1 cellular context compared by ENCODE assay signal in the genomic region with DNA sequence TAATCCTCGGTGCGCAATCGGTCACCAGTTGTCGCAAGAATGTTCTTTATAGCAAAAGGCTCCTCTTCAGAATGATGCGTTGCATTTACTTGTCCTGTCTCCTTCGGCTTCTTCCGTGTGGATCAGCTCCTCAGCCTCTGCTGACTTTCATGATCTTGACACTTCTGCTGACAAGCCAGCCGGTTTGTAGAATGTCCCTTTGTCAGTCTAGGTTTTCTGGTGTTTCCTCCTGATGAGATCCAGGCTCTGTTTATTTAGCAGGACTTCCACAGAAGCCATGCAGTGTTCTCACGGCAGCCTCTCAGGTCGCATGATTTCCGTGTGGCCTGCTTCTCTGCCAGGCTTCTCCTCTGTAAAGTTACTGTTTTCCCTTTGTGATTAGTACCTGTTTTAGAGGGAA.
TF ChIP-seq lines count a peak whose summit lies in the region.

No MANE protein-coding gene starts in this region.

TF ChIP-seq in HepG2, 621 proteins besides CTCF, POLR2A, EP300 and RAD21 (continued from another document):
- TF ChIP-seq, protein P1, sequence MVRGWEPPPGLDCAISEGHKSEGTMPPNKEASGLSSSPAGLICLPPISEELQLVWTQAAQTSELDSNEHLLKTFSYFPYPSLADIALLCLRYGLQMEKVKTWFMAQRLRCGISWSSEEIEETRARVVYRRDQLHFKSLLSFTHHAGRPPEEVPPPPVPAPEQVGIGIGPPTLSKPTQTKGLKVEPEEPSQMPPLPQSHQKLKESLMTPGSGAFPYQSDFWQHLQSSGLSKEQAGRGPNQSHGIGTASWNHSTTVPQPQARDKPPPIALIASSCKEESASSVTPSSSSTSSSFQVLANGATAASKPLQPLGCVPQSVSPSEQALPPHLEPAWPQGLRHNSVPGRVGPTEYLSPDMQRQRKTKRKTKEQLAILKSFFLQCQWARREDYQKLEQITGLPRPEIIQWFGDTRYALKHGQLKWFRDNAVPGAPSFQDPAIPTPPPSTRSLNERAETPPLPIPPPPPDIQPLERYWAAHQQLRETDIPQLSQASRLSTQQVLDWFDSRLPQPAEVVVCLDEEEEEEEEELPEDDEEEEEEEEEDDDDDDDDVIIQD (CRISPR knock-in tag; IDR thresholded peaks at IDR 0.05; ENCODE audit: low read depth): peak; percentile 35; the same call in 1 of the 2 replicates
- TF ChIP-seq ZNF10 (CRISPR knock-in tag; IDR thresholded peaks at IDR 0.05; ENCODE audit: borderline replicate concordance, low read depth) (no peak), XRCC5 (optimal IDR thresholded peaks at IDR 0.05; ENCODE audit: low read length) (peak; percentile 27), ZNF331 (CRISPR knock-in tag; IDR thresholded peaks at IDR 0.05) (0 out of 2 replicates have a peak, but pooled peaks have one; percentile 18)
- TF ChIP-seq, protein P2, sequence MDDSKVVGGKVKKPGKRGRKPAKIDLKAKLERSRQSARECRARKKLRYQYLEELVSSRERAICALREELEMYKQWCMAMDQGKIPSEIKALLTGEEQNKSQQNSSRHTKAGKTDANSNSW (CRISPR knock-in tag; IDR thresholded peaks at IDR 0.05; ENCODE audit: borderline replicate concordance): no peak
- TF ChIP-seq, protein P3, sequence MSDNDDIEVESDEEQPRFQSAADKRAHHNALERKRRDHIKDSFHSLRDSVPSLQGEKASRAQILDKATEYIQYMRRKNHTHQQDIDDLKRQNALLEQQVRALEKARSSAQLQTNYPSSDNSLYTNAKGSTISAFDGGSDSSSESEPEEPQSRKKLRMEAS (IDR thresholded peaks at IDR 0.05): peak; percentile 13; the same call in 1 of the 2 replicates
- TF ChIP-seq, protein P4, sequence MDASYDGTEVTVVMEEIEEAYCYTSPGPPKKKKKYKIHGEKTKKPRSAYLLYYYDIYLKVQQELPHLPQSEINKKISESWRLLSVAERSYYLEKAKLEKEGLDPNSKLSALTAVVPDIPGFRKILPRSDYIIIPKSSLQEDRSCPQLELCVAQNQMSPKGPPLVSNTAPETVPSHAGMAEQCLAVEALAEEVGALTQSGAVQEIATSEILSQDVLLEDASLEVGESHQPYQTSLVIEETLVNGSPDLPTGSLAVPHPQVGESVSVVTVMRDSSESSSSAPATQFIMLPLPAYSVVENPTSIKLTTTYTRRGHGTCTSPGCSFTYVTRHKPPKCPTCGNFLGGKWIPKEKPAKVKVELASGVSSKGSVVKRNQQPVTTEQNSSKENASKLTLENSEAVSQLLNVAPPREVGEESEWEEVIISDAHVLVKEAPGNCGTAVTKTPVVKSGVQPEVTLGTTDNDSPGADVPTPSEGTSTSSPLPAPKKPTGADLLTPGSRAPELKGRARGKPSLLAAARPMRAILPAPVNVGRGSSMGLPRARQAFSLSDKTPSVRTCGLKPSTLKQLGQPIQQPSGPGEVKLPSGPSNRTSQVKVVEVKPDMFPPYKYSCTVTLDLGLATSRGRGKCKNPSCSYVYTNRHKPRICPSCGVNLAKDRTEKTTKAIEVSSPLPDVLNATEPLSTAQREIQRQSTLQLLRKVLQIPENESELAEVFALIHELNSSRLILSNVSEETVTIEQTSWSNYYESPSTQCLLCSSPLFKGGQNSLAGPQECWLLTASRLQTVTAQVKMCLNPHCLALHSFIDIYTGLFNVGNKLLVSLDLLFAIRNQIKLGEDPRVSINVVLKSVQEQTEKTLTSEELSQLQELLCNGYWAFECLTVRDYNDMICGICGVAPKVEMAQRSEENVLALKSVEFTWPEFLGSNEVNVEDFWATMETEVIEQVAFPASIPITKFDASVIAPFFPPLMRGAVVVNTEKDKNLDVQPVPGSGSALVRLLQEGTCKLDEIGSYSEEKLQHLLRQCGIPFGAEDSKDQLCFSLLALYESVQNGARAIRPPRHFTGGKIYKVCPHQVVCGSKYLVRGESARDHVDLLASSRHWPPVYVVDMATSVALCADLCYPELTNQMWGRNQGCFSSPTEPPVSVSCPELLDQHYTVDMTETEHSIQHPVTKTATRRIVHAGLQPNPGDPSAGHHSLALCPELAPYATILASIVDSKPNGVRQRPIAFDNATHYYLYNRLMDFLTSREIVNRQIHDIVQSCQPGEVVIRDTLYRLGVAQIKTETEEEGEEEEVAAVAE (CRISPR knock-in tag; IDR thresholded peaks at IDR 0.05; ENCODE audit: borderline replicate concordance): 0 out of 2 replicates have a peak, but pooled peaks have one; percentile 20
